ENCODE assay signal across 1 cellular context in the genomic region with DNA sequence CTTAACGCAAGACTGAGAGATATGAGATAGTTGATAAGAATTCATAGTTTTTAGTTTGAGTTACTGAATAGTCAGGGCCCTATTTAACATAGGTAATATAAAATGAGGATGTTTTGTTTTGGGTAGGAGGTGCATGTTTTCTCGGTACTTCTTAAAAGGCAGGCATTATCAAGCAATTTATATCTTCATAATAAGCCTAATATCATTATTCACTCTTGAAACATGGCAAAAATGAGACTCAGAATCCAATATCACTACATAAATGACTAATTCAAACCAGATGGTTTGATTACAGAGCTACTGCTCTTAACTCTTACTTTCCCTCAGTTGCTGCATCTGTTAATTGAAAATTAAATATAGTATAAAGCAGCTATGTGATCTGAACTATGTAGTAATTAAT.
A peak's percentile ranks its signal among the peaks of the same experiment; 100 is the strongest.
TF ChIP-seq lines count a peak whose summit lies in the region.

No MANE protein-coding gene starts in this region.

TF ChIP-seq in SK-N-SH, 30 proteins besides CTCF, POLR2A, EP300 and RAD21 (continued from another document):
- TF ChIP-seq, protein P1, sequence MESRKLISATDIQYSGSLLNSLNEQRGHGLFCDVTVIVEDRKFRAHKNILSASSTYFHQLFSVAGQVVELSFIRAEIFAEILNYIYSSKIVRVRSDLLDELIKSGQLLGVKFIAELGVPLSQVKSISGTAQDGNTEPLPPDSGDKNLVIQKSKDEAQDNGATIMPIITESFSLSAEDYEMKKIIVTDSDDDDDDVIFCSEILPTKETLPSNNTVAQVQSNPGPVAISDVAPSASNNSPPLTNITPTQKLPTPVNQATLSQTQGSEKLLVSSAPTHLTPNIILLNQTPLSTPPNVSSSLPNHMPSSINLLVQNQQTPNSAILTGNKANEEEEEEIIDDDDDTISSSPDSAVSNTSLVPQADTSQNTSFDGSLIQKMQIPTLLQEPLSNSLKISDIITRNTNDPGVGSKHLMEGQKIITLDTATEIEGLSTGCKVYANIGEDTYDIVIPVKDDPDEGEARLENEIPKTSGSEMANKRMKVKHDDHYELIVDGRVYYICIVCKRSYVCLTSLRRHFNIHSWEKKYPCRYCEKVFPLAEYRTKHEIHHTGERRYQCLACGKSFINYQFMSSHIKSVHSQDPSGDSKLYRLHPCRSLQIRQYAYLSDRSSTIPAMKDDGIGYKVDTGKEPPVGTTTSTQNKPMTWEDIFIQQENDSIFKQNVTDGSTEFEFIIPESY (IDR thresholded peaks at IDR 0.05; ENCODE audit: borderline replicate concordance, low read depth) = no peak
- TF ChIP-seq, protein P2, sequence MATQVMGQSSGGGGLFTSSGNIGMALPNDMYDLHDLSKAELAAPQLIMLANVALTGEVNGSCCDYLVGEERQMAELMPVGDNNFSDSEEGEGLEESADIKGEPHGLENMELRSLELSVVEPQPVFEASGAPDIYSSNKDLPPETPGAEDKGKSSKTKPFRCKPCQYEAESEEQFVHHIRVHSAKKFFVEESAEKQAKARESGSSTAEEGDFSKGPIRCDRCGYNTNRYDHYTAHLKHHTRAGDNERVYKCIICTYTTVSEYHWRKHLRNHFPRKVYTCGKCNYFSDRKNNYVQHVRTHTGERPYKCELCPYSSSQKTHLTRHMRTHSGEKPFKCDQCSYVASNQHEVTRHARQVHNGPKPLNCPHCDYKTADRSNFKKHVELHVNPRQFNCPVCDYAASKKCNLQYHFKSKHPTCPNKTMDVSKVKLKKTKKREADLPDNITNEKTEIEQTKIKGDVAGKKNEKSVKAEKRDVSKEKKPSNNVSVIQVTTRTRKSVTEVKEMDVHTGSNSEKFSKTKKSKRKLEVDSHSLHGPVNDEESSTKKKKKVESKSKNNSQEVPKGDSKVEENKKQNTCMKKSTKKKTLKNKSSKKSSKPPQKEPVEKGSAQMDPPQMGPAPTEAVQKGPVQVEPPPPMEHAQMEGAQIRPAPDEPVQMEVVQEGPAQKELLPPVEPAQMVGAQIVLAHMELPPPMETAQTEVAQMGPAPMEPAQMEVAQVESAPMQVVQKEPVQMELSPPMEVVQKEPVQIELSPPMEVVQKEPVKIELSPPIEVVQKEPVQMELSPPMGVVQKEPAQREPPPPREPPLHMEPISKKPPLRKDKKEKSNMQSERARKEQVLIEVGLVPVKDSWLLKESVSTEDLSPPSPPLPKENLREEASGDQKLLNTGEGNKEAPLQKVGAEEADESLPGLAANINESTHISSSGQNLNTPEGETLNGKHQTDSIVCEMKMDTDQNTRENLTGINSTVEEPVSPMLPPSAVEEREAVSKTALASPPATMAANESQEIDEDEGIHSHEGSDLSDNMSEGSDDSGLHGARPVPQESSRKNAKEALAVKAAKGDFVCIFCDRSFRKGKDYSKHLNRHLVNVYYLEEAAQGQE (IDR thresholded peaks at IDR 0.05; ENCODE audit: low read depth, low read length) = no peak
- TF ChIP-seq CHD2 (IDR thresholded peaks at IDR 0.05; ENCODE audit: low read length, partially characterized antibody) = peak; percentile 64
- TF ChIP-seq POLR2AphosphoS5 (IDR thresholded peaks at IDR 0.05; ENCODE audit: low read depth, low read length) = no peak
- no peak for TF ChIP-seq NFIC (IDR thresholded peaks at IDR 0.05; ENCODE audit: borderline replicate concordance)
- peak; percentile 84 for TF ChIP-seq RCOR1 (IDR thresholded peaks at IDR 0.05; ENCODE audit: low read length)
- TF ChIP-seq FOXM1 (IDR thresholded peaks at IDR 0.05; ENCODE audit: low read depth) = no peak
- TF ChIP-seq, protein P3, sequence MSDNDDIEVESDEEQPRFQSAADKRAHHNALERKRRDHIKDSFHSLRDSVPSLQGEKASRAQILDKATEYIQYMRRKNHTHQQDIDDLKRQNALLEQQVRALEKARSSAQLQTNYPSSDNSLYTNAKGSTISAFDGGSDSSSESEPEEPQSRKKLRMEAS (IDR thresholded peaks at IDR 0.05; ENCODE audit: low read depth) = no peak
- no peak for TF ChIP-seq FOSL2 (IDR thresholded peaks at IDR 0.05; ENCODE audit: borderline replicate concordance, low read depth)
- TF ChIP-seq SMC3 (IDR thresholded peaks at IDR 0.05; ENCODE audit: low read depth, low read length) = no peak
- no peak for TF ChIP-seq MXI1 (IDR thresholded peaks at IDR 0.05; ENCODE audit: low read depth, low read length)
- no peak for TF ChIP-seq RXRA (IDR thresholded peaks at IDR 0.05; ENCODE audit: borderline replicate concordance, low read depth)
- TF ChIP-seq TEAD4 (IDR thresholded peaks at IDR 0.05; ENCODE audit: borderline replicate concordance, insufficient read depth) = peak; percentile 59; the same call in 1 of the 2 replicates
- TF ChIP-seq NRF1 (IDR thresholded peaks at IDR 0.05; ENCODE audit: low read depth, low read length) = no peak
- TF ChIP-seq, protein P4, sequence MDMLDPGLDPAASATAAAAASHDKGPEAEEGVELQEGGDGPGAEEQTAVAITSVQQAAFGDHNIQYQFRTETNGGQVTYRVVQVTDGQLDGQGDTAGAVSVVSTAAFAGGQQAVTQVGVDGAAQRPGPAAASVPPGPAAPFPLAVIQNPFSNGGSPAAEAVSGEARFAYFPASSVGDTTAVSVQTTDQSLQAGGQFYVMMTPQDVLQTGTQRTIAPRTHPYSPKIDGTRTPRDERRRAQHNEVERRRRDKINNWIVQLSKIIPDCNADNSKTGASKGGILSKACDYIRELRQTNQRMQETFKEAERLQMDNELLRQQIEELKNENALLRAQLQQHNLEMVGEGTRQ (IDR thresholded peaks at IDR 0.05; ENCODE audit: borderline replicate concordance, low read depth, low read length) = no peak
